Comparison of ENCODE assay signal across 25 cellular contexts in the genomic region with DNA sequence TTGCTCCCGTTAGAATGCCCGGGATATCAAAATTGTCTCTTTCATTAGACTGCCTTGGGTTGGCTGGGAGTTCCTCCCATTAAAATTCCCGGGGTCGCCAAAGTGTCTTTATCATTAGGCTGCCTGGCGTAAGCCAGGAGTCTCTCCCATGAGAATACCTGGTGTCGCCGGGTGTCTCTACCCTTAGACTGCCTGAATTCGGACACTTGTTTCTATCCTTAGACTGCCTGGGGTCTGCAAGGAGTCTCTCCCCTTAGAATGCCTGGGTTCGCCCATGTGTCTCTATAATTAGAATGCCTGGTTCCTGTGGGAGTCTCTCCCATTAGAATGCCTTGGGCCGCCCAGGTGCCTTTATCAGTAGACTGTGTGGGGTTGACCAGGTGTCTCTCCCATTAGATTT.
"Had no signal": no experiment of that assay in that cellular context is flagged by ENCODE, and none has a peak within 500 bp of the region (broad histone marks: within the 10 kb centered on the region; RNA-seq: fewer than 3 reads in every experiment).

No MANE protein-coding gene starts in this region.

- H3K27me3 ChIP-seq: ascending aorta, cardiac muscle cell, SJCRH30 had no signal

- H3K9me3 ChIP-seq: ascending aorta, SJCRH30 had no signal

- H3K27ac ChIP-seq: ascending aorta, cardiac muscle cell, SJCRH30, SK-N-MC had no signal

- H3K27me3 Mint-ChIP-seq: activated CD4-positive, alpha-beta memory T cell treated with anti-CD3 and anti-CD28 coated beads for 36 hours; activated CD8-positive, alpha-beta memory T cell treated with anti-CD3 and anti-CD28 coated beads, Interleukin-2, amount 10 ng/mL, durations not matched to agents 7 days and 5 days; activated naive CD4-positive, alpha-beta T cell treated with anti-CD3 and anti-CD28 coated beads, Interleukin-2, amount 50 U/mL, for 24 hours; activated naive CD8-positive, alpha-beta T cell treated with anti-CD3 and anti-CD28 coated beads, Interleukin-2, amount 10 ng/mL, durations not matched to agents 7 days and 5 days; activated T-cell treated with anti-CD3 and anti-CD28 coated beads, Interleukin-2, amount 50 U/mL, for 24 hours had no signal

- H3K4me1 ChIP-seq: ascending aorta had no signal

- H3K4me3 Mint-ChIP-seq: activated CD4-positive, alpha-beta memory T cell treated with anti-CD3 and anti-CD28 coated beads for 36 hours; activated CD8-positive, alpha-beta memory T cell treated with anti-CD3 and anti-CD28 coated beads, Interleukin-2, amount 10 ng/mL, durations not matched to agents 7 days and 5 days; activated naive CD4-positive, alpha-beta T cell treated with anti-CD3 and anti-CD28 coated beads, Interleukin-2, amount 50 U/mL, for 24 hours; activated naive CD8-positive, alpha-beta T cell treated with anti-CD3 and anti-CD28 coated beads, Interleukin-2, amount 10 ng/mL, durations not matched to agents 7 days and 5 days; activated T-cell treated with anti-CD3 and anti-CD28 coated beads, Interleukin-2, amount 50 U/mL, for 24 hours had no signal

- H3K27ac Mint-ChIP-seq: activated CD4-positive, alpha-beta memory T cell treated with anti-CD3 and anti-CD28 coated beads for 36 hours; activated CD8-positive, alpha-beta memory T cell treated with anti-CD3 and anti-CD28 coated beads, Interleukin-2, amount 10 ng/mL, durations not matched to agents 7 days and 5 days; activated naive CD4-positive, alpha-beta T cell treated with anti-CD3 and anti-CD28 coated beads, Interleukin-2, amount 50 U/mL, for 24 hours; activated naive CD8-positive, alpha-beta T cell treated with anti-CD3 and anti-CD28 coated beads, Interleukin-2, amount 10 ng/mL, durations not matched to agents 7 days and 5 days; activated T-cell treated with anti-CD3 and anti-CD28 coated beads, Interleukin-2, amount 50 U/mL, for 24 hours; activated T-helper 2 cell treated with anti-CD3 and anti-CD28 coated beads, Interferon-gamma antibody, Interleukin-2, Interleukin-4, amounts not matched to agents 10 μg/mL and 5 μg/mL and 100 μg/mL, durations not matched to agents 14 hours and 24 hours and 36 hours had no signal

- H3K4me1 Mint-ChIP-seq: activated CD8-positive, alpha-beta memory T cell treated with anti-CD3 and anti-CD28 coated beads, Interleukin-2, amount 10 ng/mL, durations not matched to agents 7 days and 5 days; activated naive CD4-positive, alpha-beta T cell treated with anti-CD3 and anti-CD28 coated beads, Interleukin-2, amount 50 U/mL, for 24 hours; activated naive CD8-positive, alpha-beta T cell treated with anti-CD3 and anti-CD28 coated beads, Interleukin-2, amount 10 ng/mL, durations not matched to agents 7 days and 5 days had no signal

- H3K36me3 ChIP-seq: ascending aorta, cardiac muscle cell, SJCRH30 had no signal

- DNase-seq: activated CD4-positive, alpha-beta memory T cell treated with anti-CD3 and anti-CD28 coated beads for 36 hours; activated CD4-positive, alpha-beta T cell treated with anti-CD3 and anti-CD28 coated beads, Interleukin-2, amount 50 U/mL, for 1 hour; activated CD8-positive, alpha-beta memory T cell treated with anti-CD3 and anti-CD28 coated beads, Interleukin-2, amount 10 ng/mL, durations not matched to agents 7 days and 5 days; activated gamma-delta T cell; activated naive CD4-positive, alpha-beta T cell treated with Interleukin-2 at 50 U/mL for 16 hours; activated naive CD8-positive, alpha-beta T cell treated with anti-CD3 and anti-CD28 coated beads, Interleukin-2, amount 10 ng/mL, durations not matched to agents 7 days and 5 days; activated T-cell treated with anti-CD3 and anti-CD28 coated beads, Interleukin-2, amount 50 U/mL, for 24 hours; amygdala; Karpas-422; KBM-7; NCI-H1105; NCI-H1417 treated with DMSO at 0.1 percent for 48 hours; NCI-H1694 treated with DMSO at 0.1 percent for 48 hours; NCI-H2029; NCI-H345; NCI-H524 treated with DMSO at 0.1 percent for 48 hours; SHP77; SJCRH30; T1000 had no signal

- ATAC-seq: activated CD8-positive, alpha-beta memory T cell treated with anti-CD3 and anti-CD28 coated beads, Interleukin-2, amount 10 ng/mL, durations not matched to agents 7 days and 5 days; Panc1 had no signal

- H3K4me3 ChIP-seq: ascending aorta, cardiac muscle cell, SJCRH30, SK-N-MC had no signal

- H3K36me3 Mint-ChIP-seq: activated CD4-positive, alpha-beta memory T cell treated with anti-CD3 and anti-CD28 coated beads for 36 hours; activated CD8-positive, alpha-beta memory T cell treated with anti-CD3 and anti-CD28 coated beads, Interleukin-2, amount 10 ng/mL, durations not matched to agents 7 days and 5 days; activated naive CD4-positive, alpha-beta T cell treated with anti-CD3 and anti-CD28 coated beads, Interleukin-2, amount 50 U/mL, for 24 hours; activated naive CD8-positive, alpha-beta T cell treated with anti-CD3 and anti-CD28 coated beads, Interleukin-2, amount 10 ng/mL, durations not matched to agents 7 days and 5 days had no signal
